Comparison of ENCODE assay signal across 16 cellular contexts in the genomic region with DNA sequence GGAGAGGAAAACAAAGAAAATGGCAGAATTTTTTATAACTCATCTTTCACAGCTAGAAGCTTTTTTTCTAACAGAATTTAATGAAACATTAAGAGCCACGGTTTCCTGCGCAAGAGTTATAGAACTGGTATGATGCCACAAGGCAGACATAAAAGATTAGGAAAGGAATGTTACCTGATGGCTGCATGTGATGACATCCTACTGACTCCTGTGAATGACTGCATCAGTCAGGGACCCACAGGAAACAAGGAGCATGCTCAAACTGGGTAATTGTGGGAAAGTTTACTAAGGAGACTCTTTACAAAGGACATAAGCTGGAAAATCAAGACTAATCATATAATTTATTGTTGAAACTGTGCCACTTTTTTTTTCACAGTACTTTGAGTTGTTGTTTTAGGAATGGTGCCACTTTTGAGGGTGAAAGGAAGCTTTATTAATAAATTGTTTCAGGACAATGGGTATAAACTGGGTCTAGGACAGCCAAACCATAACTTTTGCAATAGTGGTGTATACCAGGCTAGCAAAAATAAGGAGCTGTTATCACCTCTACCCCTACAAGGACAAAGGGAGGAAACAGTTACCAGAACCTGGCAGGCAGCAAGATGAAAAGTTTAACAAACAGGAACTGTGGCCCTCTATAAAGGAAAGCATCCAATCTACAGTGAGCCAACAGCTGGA. TPM values are rescaled to one million over a fixed set of nuclear protein-coding genes. Genes with fewer than 3 reads are reported as not detected.
"Had no signal": no experiment of that assay in that cellular context is flagged by ENCODE, and none has a peak within 500 bp of the region (broad histone marks: within the 10 kb centered on the region; RNA-seq: fewer than 3 reads in every experiment).

No MANE protein-coding gene starts in this region.

- H3K9me3 ChIP-seq: psoas muscle, spleen, tibial nerve had no signal

- H3K27ac ChIP-seq: cardiac muscle cell, psoas muscle, tibial nerve, VCaP had no signal

- H3K9me3 Mint-ChIP-seq: activated CD4-positive, alpha-beta memory T cell treated with anti-CD3 and anti-CD28 coated beads, Interleukin-2, amount 10 ng/mL, durations not matched to agents 7 days and 5 days; activated naive CD8-positive, alpha-beta T cell treated with anti-CD3 and anti-CD28 coated beads, Interleukin-2, amount 10 ng/mL, durations not matched to agents 7 days and 5 days; natural killer cell treated with Interleukin-12 subunit alpha and Interleukin-12 subunit beta and Interleukin-15 and Interleukin-18, amount 100 ng/mL, for 72 hours; stimulated activated naive B cell treated with anti-CD40 and anti-IgM and Interleukin-4, amounts not matched to agents 10 μg/mL and 1 μg/mL and 100 μg/mL, for 72 hours had no signal

- DNase-seq: activated CD4-positive, alpha-beta memory T cell treated with anti-CD3 and anti-CD28 coated beads, Interleukin-2, amount 10 ng/mL, durations not matched to agents 7 days and 5 days; activated gamma-delta T cell treated with Interleukin-2 at 50 U/mL for 16 hours; activated naive CD8-positive, alpha-beta T cell treated with anti-CD3 and anti-CD28 coated beads, Interleukin-2, amount 10 ng/mL, durations not matched to agents 7 days and 5 days; activated T-cell treated with anti-CD3 and anti-CD28 coated beads, Interleukin-2, amount 50 U/mL, for 48 hours; anterior cingulate cortex; hypothalamus; psoas muscle; spleen; stimulated activated CD4-positive, alpha-beta T cell treated with anti-CD3 and anti-CD28 coated beads, Interleukin-1b, Interleukin-23, amount 100 ng/mL, for 48 hours; stimulated activated naive B cell treated with anti-CD40 and anti-IgM and Interleukin-4, amounts not matched to agents 10 μg/mL and 1 μg/mL and 100 μg/mL, for 72 hours had no signal

- H3K36me3 ChIP-seq: cardiac muscle cell, spleen, tibial nerve had no signal

- H3K4me3 ChIP-seq: cardiac muscle cell, lung, psoas muscle, spleen, tibial nerve had no signal

- H3K4me3 Mint-ChIP-seq: activated CD4-positive, alpha-beta memory T cell treated with anti-CD3 and anti-CD28 coated beads, Interleukin-2, amount 10 ng/mL, durations not matched to agents 7 days and 5 days; activated naive CD8-positive, alpha-beta T cell treated with anti-CD3 and anti-CD28 coated beads, Interleukin-2, amount 10 ng/mL, durations not matched to agents 7 days and 5 days; natural killer cell treated with Interleukin-12 subunit alpha and Interleukin-12 subunit beta and Interleukin-15 and Interleukin-18, amount 100 ng/mL, for 72 hours; stimulated activated naive B cell treated with anti-CD40 and anti-IgM and Interleukin-4, amounts not matched to agents 10 μg/mL and 1 μg/mL and 100 μg/mL, for 72 hours had no signal

- H3K36me3 Mint-ChIP-seq: activated naive CD8-positive, alpha-beta T cell treated with anti-CD3 and anti-CD28 coated beads, Interleukin-2, amount 10 ng/mL, durations not matched to agents 7 days and 5 days; stimulated activated naive B cell treated with anti-CD40 and anti-IgM and Interleukin-4, amounts not matched to agents 10 μg/mL and 1 μg/mL and 100 μg/mL, for 72 hours had no signal

- H3K4me1 ChIP-seq: psoas muscle had no signal

- H3K27ac Mint-ChIP-seq: activated CD4-positive, alpha-beta memory T cell treated with anti-CD3 and anti-CD28 coated beads, Interleukin-2, amount 10 ng/mL, durations not matched to agents 7 days and 5 days; activated naive CD8-positive, alpha-beta T cell treated with anti-CD3 and anti-CD28 coated beads, Interleukin-2, amount 10 ng/mL, durations not matched to agents 7 days and 5 days; natural killer cell treated with Interleukin-12 subunit alpha and Interleukin-12 subunit beta and Interleukin-15 and Interleukin-18, amount 100 ng/mL, for 72 hours; stimulated activated naive B cell treated with anti-CD40 and anti-IgM and Interleukin-4, amounts not matched to agents 10 μg/mL and 1 μg/mL and 100 μg/mL, for 72 hours had no signal

- ATAC-seq: natural killer cell treated with Interleukin-12 subunit alpha and Interleukin-12 subunit beta and Interleukin-15 and Interleukin-18, amount 100 ng/mL, for 72 hours; psoas muscle; sciatic nerve; stimulated activated naive B cell treated with anti-CD40 and anti-IgM and Interleukin-4, amounts not matched to agents 10 μg/mL and 1 μg/mL and 100 μg/mL, for 72 hours had no signal

RNA-seq across cellular contexts. Expression of a gene that starts 5.1 kb away (rescaled TPM):
- total RNA-seq: natural killer cell treated with Interleukin-12 subunit alpha and Interleukin-12 subunit beta and Interleukin-15 and Interleukin-18, amount 100 ng/mL, for 72 hours had no signal
